19 cellular contexts compared by ENCODE assay signal in the genomic region with DNA sequence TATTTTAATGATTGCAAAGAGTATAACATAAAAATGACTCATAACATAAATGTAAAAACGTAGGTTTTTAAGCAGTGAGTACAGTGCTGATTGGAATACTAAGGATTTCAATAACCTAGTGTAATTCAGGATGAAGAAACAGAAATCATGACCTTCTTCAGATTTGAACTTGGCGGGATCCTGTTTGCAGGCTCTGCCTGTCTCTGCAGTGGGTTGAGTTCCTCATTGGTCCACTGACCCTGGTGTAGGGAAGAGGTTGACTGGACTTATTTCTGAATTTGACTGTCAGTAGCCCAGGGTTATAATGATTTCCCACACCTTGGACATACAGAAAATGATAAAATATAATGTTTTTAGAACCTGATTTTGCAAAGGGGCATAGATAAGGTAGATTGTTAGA.
DNase-seq lines count a peak whose midpoint lies in the region; TF ChIP-seq lines count a peak whose summit lies in the region.
"Had no signal": no experiment of that assay in that cellular context is flagged by ENCODE, and none has a peak within 500 bp of the region (broad histone marks: within the 10 kb centered on the region; RNA-seq: fewer than 3 reads in every experiment).

No MANE protein-coding gene starts in this region.

- no peak overlapping the region for H2AFZ ChIP-seq in smooth muscle cell (ENCODE audit: low read depth)

- H3K4me1 Mint-ChIP-seq in CD14-positive monocyte (peaks cover 47% of the 10 kb centered on the region), chondrocyte (ENCODE audit: low read depth) (peaks cover 73% of the 10 kb centered on the region)
- H3K4me1 Mint-ChIP-seq: B cell had no signal

- H3K4me1 ChIP-seq in smooth muscle cell (ENCODE audit: low read depth): peaks cover 27% of the 10 kb centered on the region
- H3K4me1 ChIP-seq in SJCRH30: no peaks in the 10 kb centered on the region

- H3K4me3 Mint-ChIP-seq in CD14-positive monocyte: no peak overlapping the region
- no peak overlapping the region for H3K4me3 Mint-ChIP-seq in chondrocyte (ENCODE audit: unreplicated experiment)
- H3K4me3 Mint-ChIP-seq: B cell; CD4-positive, alpha-beta memory T cell; H9 had no signal

- peaks cover 28% of the 10 kb centered on the region for H3F3A ChIP-seq in smooth muscle cell (ENCODE audit: low read depth)

- TF ChIP-seq CTCF in CD14-positive monocyte (IDR thresholded peaks at IDR 0.05): no peak
- no peak for TF ChIP-seq CTCF in chondrocyte (IDR thresholded peaks at IDR 0.05)
- no peak for TF ChIP-seq CTCF in smooth muscle cell (IDR thresholded peaks at IDR 0.05; ENCODE audit: borderline replicate concordance, insufficient read depth, poor library complexity, severe bottlenecking)

- no peaks in the 10 kb centered on the region for H3K36me3 ChIP-seq in smooth muscle cell (ENCODE audit: low read depth)
- H3K36me3 ChIP-seq in SJCRH30: peaks cover 15% of the 10 kb centered on the region; the same call in 1 of the 2 replicates

- H3K27ac ChIP-seq in smooth muscle cell (ENCODE audit: low read depth): peak overlapping the region; percentile 96
- H3K27ac ChIP-seq in SJCRH30: no peak overlapping the region
- H3K27ac ChIP-seq: RWPE1 had no signal

- peak overlapping the region; percentile 59 for H3K9ac ChIP-seq in smooth muscle cell (ENCODE audit: low read depth)

- 88% methylated on average over 2 of the region's 2 CpGs for WGBS in smooth muscle cell (ENCODE audit: low lambda C conversion rate)

- no peaks in the 10 kb centered on the region for H3K9me3 ChIP-seq in smooth muscle cell (replicated peaks; ENCODE audit: low read depth)
- H3K9me3 ChIP-seq in SJCRH30 (replicated peaks): no peaks in the 10 kb centered on the region

- H3K4me2 ChIP-seq in smooth muscle cell: peak overlapping the region; percentile 3

- H3K27ac Mint-ChIP-seq in CD14-positive monocyte (peak overlapping the region in 4 of 7 donors; percentile 1 to 57 (median 18)), chondrocyte (ENCODE audit: unreplicated experiment) (peak overlapping the region; percentile 90)
- H3K27ac Mint-ChIP-seq: B cell, H9 had no signal

- no peak for DNase-seq in CD14-positive monocyte (ENCODE audit: low spot score)
- DNase-seq in HCEC 1CT: peak; percentile 28
- no peak for DNase-seq in chondrocyte (ENCODE audit: low spot score)
- DNase-seq in smooth muscle cell (lab: John Stamatoyannopoulos, UW; ENCODE audit: unreplicated experiment): no peak
- DNase-seq in SIG-M5 treated with dmso at 0.1 percent for 504 hours (lab: John Stamatoyannopoulos, UW; ENCODE audit: unreplicated experiment): no peak
- no peak for DNase-seq in SJCRH30
- no peak for DNase-seq in SKM-1 treated with dmso at 0.1 percent for 144 hours (lab: John Stamatoyannopoulos, UW; ENCODE audit: unreplicated experiment)
- DNase-seq: ACHN; CD4-positive, alpha-beta memory T cell; H9; KBM-7; NCI-H1048; NCI-H1436 treated with DMSO at 0.1 percent for 48 hours; NCI-H2029 treated with DMSO at 0.1 percent for 48 hours; NCI-H2171 treated with DMSO at 0.1 percent for 48 hours; NCI-H446 treated with DMSO at 0.1 percent for 48 hours; OCI-M1 had no signal

- intact Hi-C loops in CD14-positive monocyte (cut with micrococcal nuclease): no loop called here

- no peaks in the 10 kb centered on the region for H3K27me3 ChIP-seq in smooth muscle cell (ENCODE audit: low read depth)
- H3K27me3 ChIP-seq in SJCRH30: no peaks in the 10 kb centered on the region

- H3K4me3 ChIP-seq in smooth muscle cell: no peak overlapping the region
- no peak overlapping the region for H3K4me3 ChIP-seq in SJCRH30

- H3K36me3 Mint-ChIP-seq in CD14-positive monocyte (peaks cover 16 to 23% of the 10 kb centered on the region in 2 donors), chondrocyte (ENCODE audit: low read depth) (peaks cover 8% of the 10 kb centered on the region)

- H3K79me2 ChIP-seq in smooth muscle cell (ENCODE audit: low read depth): peaks cover 94% of the 10 kb centered on the region

- peaks cover 0 to 3% (median 0%) of the 10 kb centered on the region in 7 donors for H3K9me3 Mint-ChIP-seq in CD14-positive monocyte
- H3K9me3 Mint-ChIP-seq in chondrocyte (ENCODE audit: low read depth): no peaks in the 10 kb centered on the region

- H4K20me1 ChIP-seq in smooth muscle cell (ENCODE audit: low read depth): peaks cover 88% of the 10 kb centered on the region

- H3K27me3 Mint-ChIP-seq in CD14-positive monocyte (ENCODE audit: low read depth in 3 of 3) (no peaks in the 10 kb centered on the region), chondrocyte (ENCODE audit: low read depth) (no peaks in the 10 kb centered on the region)
- H3K27me3 Mint-ChIP-seq: B cell; CD4-positive, alpha-beta memory T cell had no signal
